13 cellular contexts compared by ENCODE assay signal in genomic region chr16:27238591-27238990, GRCh38. TPM values are rescaled to one million over a fixed set of nuclear protein-coding genes. Genes with fewer than 3 reads are reported as not detected.
DNase-seq lines count a peak whose midpoint lies in the region; ATAC-seq and TF ChIP-seq lines count a peak whose summit lies in the region.
"Had no signal": no experiment of that assay in that cellular context is flagged by ENCODE, and none has a peak within 500 bp of the region (broad histone marks: within the 10 kb centered on the region; RNA-seq: fewer than 3 reads in every experiment).

No MANE protein-coding gene starts in this region.

- H2AFZ ChIP-seq in OCI-LY7 (ENCODE audit: low read length) = no peak overlapping the region; the same call in 1 of the 2 replicates

- no peaks in the 10 kb centered on the region for H3K36me3 ChIP-seq in CD8-positive, alpha-beta T cell (ENCODE audit: insufficient read depth, low read length)
- H3K36me3 ChIP-seq in OCI-LY7 (ENCODE audit: insufficient read depth, low read length) = peaks cover 11% of the 10 kb centered on the region; the same call in 1 of the 2 replicates
- no peaks in the 10 kb centered on the region for H3K36me3 ChIP-seq in colonic mucosa
- peaks cover 7% of the 10 kb centered on the region for H3K36me3 ChIP-seq in neutrophil
- H3K36me3 ChIP-seq: gastrocnemius medialis had no signal

- no peaks in the 10 kb centered on the region for H3K9me2 ChIP-seq in OCI-LY7 (ENCODE audit: insufficient read depth, low read length)

- H3K9me3 ChIP-seq in CD8-positive, alpha-beta T cell (ENCODE audit: low read length) = no peaks in the 10 kb centered on the region
- H3K9me3 ChIP-seq in OCI-LY7 (ENCODE audit: low read length) (no peaks in the 10 kb centered on the region), colonic mucosa (no peaks in the 10 kb centered on the region), neutrophil (no peaks in the 10 kb centered on the region)
- H3K9me3 ChIP-seq: gastrocnemius medialis had no signal

- H3K4me1 ChIP-seq in CD8-positive, alpha-beta T cell (ENCODE audit: insufficient read depth, low read length) = peaks cover 64% of the 10 kb centered on the region
- H3K4me1 ChIP-seq in OCI-LY7 (ENCODE audit: insufficient read depth, low read length, poor library complexity, severe bottlenecking) = peaks cover 40% of the 10 kb centered on the region
- H3K4me1 ChIP-seq in colonic mucosa = peaks cover 26% of the 10 kb centered on the region
- H3K4me1 ChIP-seq in neutrophil (ENCODE audit: control insufficient read depth in 1 of 2, insufficient read depth in 1 of 2, low read depth in 1 of 2, low read length in 1 of 2) = peaks cover 53 to 55% of the 10 kb centered on the region in 2 experiments

- CTCF ChIA-PET in CD8-positive, alpha-beta T cell (lab: Charles Lee) = interaction anchor here (0.7 to 5.8 kb wide), 3 partner anchors 59 to 211 kb away, joined by 3 to 64 read pairs (median 3); no protein-coding TSS in a partner anchor
- CTCF ChIA-PET in OCI-LY7 (lab: Charles Lee; ENCODE audit: unreplicated experiment) = no interaction called here

- no peak for ATAC-seq in CD8-positive, alpha-beta T cell
- ATAC-seq in HG02852 (IDR thresholded peaks at IDR 0.05; ENCODE audit: unreplicated experiment) (no peak), HG03039 (IDR thresholded peaks at IDR 0.05; ENCODE audit: unreplicated experiment) (no peak)
- ATAC-seq: gastrocnemius medialis, left ventricle myocardium superior had no signal

- no TSS peak for BruUV-seq in OCI-LY7 (replicated peaks; lab: Mats Ljungman, UMichigan)

- no peak for TF ChIP-seq CTCF in CD8-positive, alpha-beta T cell (IDR thresholded peaks at IDR 0.05)
- TF ChIP-seq CTCF in OCI-LY7 (conservative IDR thresholded peaks at IDR 0.05; ENCODE audit: low read length) (no peak), colonic mucosa (IDR thresholded peaks at IDR 0.05) (no peak), neutrophil (IDR thresholded peaks at IDR 0.05) (no peak)

- peak overlapping the region; percentile 98 for H3K27ac Mint-ChIP-seq in CD8-positive, alpha-beta T cell

- peak overlapping the region in 1 of 2 donors; percentile 30 for H3K9ac ChIP-seq in colonic mucosa (ENCODE audit: low read depth in 2 of 2, low read length in 2 of 2)

- POLR2A ChIA-PET in CD8-positive, alpha-beta T cell (lab: Charles Lee) = interaction anchor here (0.6 to 5.9 kb wide), 5 partner anchors 8 to 129 kb away, joined by 3 to 68 read pairs (median 3); no protein-coding TSS in a partner anchor
- POLR2A ChIA-PET in OCI-LY7 (lab: Charles Lee) = interaction anchor here (0.7 to 1.3 kb wide), 2 partner anchors 10 to 61 kb away, joined by 3 read pairs; no protein-coding TSS in a partner anchor

- no peaks in the 10 kb centered on the region for H3K79me2 ChIP-seq in OCI-LY7 (ENCODE audit: insufficient read depth, low read depth, low read length)

- H3K27me3 ChIP-seq in CD8-positive, alpha-beta T cell (ENCODE audit: insufficient read depth, low read length) = no peaks in the 10 kb centered on the region
- no peaks in the 10 kb centered on the region for H3K27me3 ChIP-seq in colonic mucosa
- no peaks in the 10 kb centered on the region for H3K27me3 ChIP-seq in neutrophil
- H3K27me3 ChIP-seq: gastrocnemius medialis had no signal

- peak overlapping the region; percentile 70 for H3K4me3 Mint-ChIP-seq in CD8-positive, alpha-beta T cell

- no peak for DNase-seq in CD8-positive, alpha-beta T cell
- DNase-seq in OCI-LY7 (ENCODE audit: low spot score) = no peak
- no peak for DNase-seq in colonic mucosa
- no peak for DNase-seq in NCI-H446 treated with DMSO at 0.1 percent for 48 hours (lab: John Stamatoyannopoulos, UW)
- DNase-seq in retina = no peak
- DNase-seq: cerebellar nuclear complex, gastrocnemius medialis, NCI-H526 treated with DMSO at 0.1 percent for 48 hours, trophoblast cell had no signal

- H4K20me1 ChIP-seq in OCI-LY7 (ENCODE audit: insufficient read depth, low read length) = no peaks in the 10 kb centered on the region

- no peak overlapping the region for H3K4me3 ChIP-seq in CD8-positive, alpha-beta T cell (ENCODE audit: low read depth, low read length)
- H3K4me3 ChIP-seq in OCI-LY7 (ENCODE audit: low read depth, low read length, poor library complexity, severe bottlenecking) (no peak overlapping the region), colonic mucosa (no peak overlapping the region), neutrophil (ENCODE audit: low read depth in 1 of 2, low read length in 1 of 2) (peak overlapping the region in 1 of 2 experiments; percentile 53)
- H3K4me3 ChIP-seq: gastrocnemius medialis had no signal

- peak overlapping the region; percentile 53 for H3K4me2 ChIP-seq in OCI-LY7 (ENCODE audit: low read length)

- peak overlapping the region; percentile 90 for H3K27ac ChIP-seq in CD8-positive, alpha-beta T cell (ENCODE audit: low read depth, low read length)
- H3K27ac ChIP-seq in OCI-LY7 (ENCODE audit: low read depth, low read length, poor library complexity, severe bottlenecking) = no peak overlapping the region
- peak overlapping the region; percentile 71 for H3K27ac ChIP-seq in colonic mucosa
- H3K27ac ChIP-seq in neutrophil = peak overlapping the region; percentile 90

- no peaks in the 10 kb centered on the region for H3K9me3 Mint-ChIP-seq in CD8-positive, alpha-beta T cell

- H3K4me1 Mint-ChIP-seq in CD8-positive, alpha-beta T cell (ENCODE audit: low read depth) = peaks cover 84% of the 10 kb centered on the region

- H3K36me3 Mint-ChIP-seq in CD8-positive, alpha-beta T cell = peaks cover 16% of the 10 kb centered on the region

- intact Hi-C loops in CD8-positive, alpha-beta T cell (cut with DNase I, micrococcal nuclease) = no loop called here
- intact Hi-C loops in OCI-LY7 (cut with micrococcal nuclease; ENCODE audit: unreplicated experiment) (no loop called here), colonic mucosa (cut with DNase I) (loop anchor here (5.0 kb wide), 1 partner anchor 74 kb away; the partner anchor contains the start of gene IL4R)

- H3K27me3 Mint-ChIP-seq in CD8-positive, alpha-beta T cell (ENCODE audit: low read depth) = no peaks in the 10 kb centered on the region

RNA-seq across cellular contexts. Expression of gene NSMCE1, which starts 30.0 kb away (rescaled TPM):
- 10 to 100 TPM; 29.6 to 30.1 TPM for total RNA-seq in CD8-positive, alpha-beta T cell
- 51.1 and 52.1 TPM in 2 replicates for total RNA-seq in OCI-LY7 (2014; rRNA removed; shearing (Covaris generic))
- total RNA-seq in OCI-LY7 (2022) (84.0 and 89.4 TPM in 2 replicates), colonic mucosa (10 to 100 TPM; 37.6 to 58.2 TPM)

RNA-seq across cellular contexts. Expression of gene KDM8, which starts 35.3 kb away (rescaled TPM):
- total RNA-seq in CD8-positive, alpha-beta T cell = 10 to 100 TPM; 17.6 to 22.6 TPM
- 12.4 and 14.2 TPM in 2 replicates for total RNA-seq in OCI-LY7 (2014; rRNA removed; shearing (Covaris generic))
- 14.5 and 24.3 TPM in 2 replicates for total RNA-seq in OCI-LY7 (2022)
- 1 to 10 TPM; 5.2 to 7.1 TPM for total RNA-seq in colonic mucosa
